In the genomic region with DNA sequence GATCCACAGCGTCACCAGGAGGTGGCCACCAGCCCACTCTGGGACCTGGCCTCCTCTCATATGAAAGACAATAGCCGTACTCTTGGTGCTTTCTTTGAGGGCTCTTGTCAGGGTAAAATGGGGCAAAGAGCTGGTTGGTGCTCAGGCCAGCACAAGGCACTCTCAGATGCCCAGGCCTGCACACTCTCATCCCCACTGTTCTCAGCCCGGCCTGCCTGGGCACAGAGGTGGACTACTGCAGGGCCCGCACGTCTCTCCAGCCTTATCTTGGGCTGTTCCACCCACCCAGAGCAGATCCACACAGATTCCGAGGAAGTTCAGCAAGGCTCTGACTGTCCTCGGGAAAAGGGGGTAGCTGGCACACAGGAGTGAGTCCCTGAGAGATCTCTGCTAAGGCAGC, we compare ENCODE assay signal across 22 cellular contexts.
"Had no signal": no experiment of that assay in that cellular context is flagged by ENCODE, and none has a peak within 500 bp of the region (broad histone marks: within the 10 kb centered on the region; RNA-seq: fewer than 3 reads in every experiment).

No MANE protein-coding gene starts in this region.

- H3K9me3 ChIP-seq: mucosa of descending colon, neutrophil, suprapubic skin, transverse colon, uterus had no signal

- H3K27me3 ChIP-seq: uterus had no signal

- H3K9ac ChIP-seq: parathyroid adenoma had no signal

- H3K4me3 ChIP-seq: mucosa of descending colon, suprapubic skin, transverse colon, uterus had no signal

- H3K4me1 Mint-ChIP-seq: activated naive CD8-positive, alpha-beta T cell treated with anti-CD3 and anti-CD28 coated beads for 36 hours; memory B cell; T-cell had no signal

- H3K27ac Mint-ChIP-seq: activated CD8-positive, alpha-beta T cell treated with anti-CD3 and anti-CD28 coated beads for 36 hours; activated naive CD8-positive, alpha-beta T cell treated with anti-CD3 and anti-CD28 coated beads for 36 hours; memory B cell; T-cell had no signal

- ATAC-seq: activated CD8-positive, alpha-beta T cell treated with anti-CD3 and anti-CD28 coated beads for 36 hours; foreskin keratinocyte; left ventricle myocardium superior; mucosa of descending colon; naive thymus-derived CD4-positive, alpha-beta T cell; stimulated activated naive CD8-positive, alpha-beta T cell treated with anti-CD3 and anti-CD28 coated beads, Interleukin-15, amount 100 ng/mL, for 72 hours; T-cell had no signal

- H3K4me1 ChIP-seq: foreskin keratinocyte, parathyroid adenoma, suprapubic skin, uterus had no signal

- H3K79me2 ChIP-seq: parathyroid adenoma had no signal

- H3K36me3 ChIP-seq: neutrophil, suprapubic skin, transverse colon, uterus had no signal

- DNase-seq: activated CD4-positive, alpha-beta T cell treated with anti-CD3 and anti-CD28 coated beads for 48 hours; activated CD4-positive, CD25-positive, alpha-beta regulatory T cell; activated CD8-positive, alpha-beta T cell treated with anti-CD3 and anti-CD28 coated beads for 36 hours; activated naive CD4-positive, alpha-beta T cell; activated naive CD8-positive, alpha-beta T cell treated with anti-CD3 and anti-CD28 coated beads for 36 hours; amniotic stem cell; foreskin keratinocyte; hippocampal formation; left ventricle myocardium superior; stimulated activated CD4-positive, alpha-beta T cell treated with anti-CD3 and anti-CD28 coated beads, Interleukin-2, amount 100 ng/mL, for 48 hours; stimulated activated naive CD8-positive, alpha-beta T cell treated with anti-CD3 and anti-CD28 coated beads, Interleukin-15, amount 100 ng/mL, for 72 hours; T-cell; T-helper 9 cell had no signal

- H3K27ac ChIP-seq: epithelial cell of prostate, foreskin keratinocyte, neutrophil, parathyroid adenoma, suprapubic skin, transverse colon, uterus had no signal

- H2AFZ ChIP-seq: parathyroid adenoma had no signal

- H3K9me3 Mint-ChIP-seq: activated CD8-positive, alpha-beta T cell treated with anti-CD3 and anti-CD28 coated beads for 36 hours; activated naive CD8-positive, alpha-beta T cell treated with anti-CD3 and anti-CD28 coated beads for 36 hours; stimulated activated naive CD8-positive, alpha-beta T cell treated with anti-CD3 and anti-CD28 coated beads, Interleukin-15, amount 100 ng/mL, for 72 hours; T-cell had no signal

- H3K36me3 Mint-ChIP-seq: activated naive CD8-positive, alpha-beta T cell treated with anti-CD3 and anti-CD28 coated beads for 36 hours; memory B cell; naive thymus-derived CD4-positive, alpha-beta T cell; T-cell had no signal

- H3K4me3 Mint-ChIP-seq: activated CD8-positive, alpha-beta T cell treated with anti-CD3 and anti-CD28 coated beads for 36 hours; activated naive CD8-positive, alpha-beta T cell treated with anti-CD3 and anti-CD28 coated beads for 36 hours; memory B cell; naive thymus-derived CD4-positive, alpha-beta T cell; stimulated activated naive CD8-positive, alpha-beta T cell treated with anti-CD3 and anti-CD28 coated beads, Interleukin-15, amount 100 ng/mL, for 72 hours; T-cell had no signal
